ENCODE assay signal across 12 cellular contexts in the genomic region with DNA sequence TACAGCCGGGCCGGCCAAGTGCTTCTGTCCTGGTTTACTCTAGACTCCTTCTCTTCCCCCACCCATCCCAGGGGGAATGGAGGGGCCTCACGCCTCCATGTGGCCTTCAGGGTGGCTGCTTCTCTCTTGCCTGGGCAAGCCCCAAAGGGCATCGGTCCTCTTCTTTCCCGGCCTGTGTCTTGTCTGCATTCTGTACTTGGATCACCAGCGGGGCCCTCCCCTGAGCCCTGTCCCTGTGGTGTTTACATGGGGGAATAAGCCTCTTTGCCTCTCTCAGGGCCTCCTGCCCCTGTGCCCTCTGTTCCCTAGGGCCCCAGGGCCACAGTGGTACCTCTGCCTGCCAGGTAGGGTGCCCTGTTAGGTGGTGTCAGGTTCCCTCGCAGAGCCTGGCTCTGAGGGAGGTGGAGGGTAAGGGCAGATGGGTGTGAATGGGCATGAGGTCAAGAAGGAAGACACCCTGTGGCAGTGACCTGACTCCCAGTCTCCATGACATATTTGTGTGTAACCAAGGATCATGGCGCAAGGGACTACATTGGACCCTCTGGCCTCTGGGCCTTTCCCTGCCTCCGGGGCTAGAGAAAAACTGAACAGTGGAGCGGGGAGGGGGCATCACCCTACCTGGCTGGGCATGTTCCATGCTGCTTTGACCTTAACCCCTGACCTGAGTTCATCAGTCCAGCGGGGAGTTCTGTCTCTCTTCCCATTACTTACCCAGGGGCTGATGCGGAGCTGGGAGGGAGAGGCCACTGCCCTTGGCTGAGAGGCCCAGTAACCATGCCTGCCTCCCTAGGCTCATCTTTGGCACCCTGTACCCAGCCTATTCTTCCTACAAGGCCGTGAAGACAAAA. TPM values are rescaled to one million over a fixed set of nuclear protein-coding genes. Genes with fewer than 3 reads are reported as not detected.
A peak's percentile ranks its signal among the peaks of the same experiment; 100 is the strongest.
DNase-seq lines count a peak whose midpoint lies in the region; ATAC-seq and TF ChIP-seq lines count a peak whose summit lies in the region.
"Had no signal": no experiment of that assay in that cellular context is flagged by ENCODE, and none has a peak within 500 bp of the region (broad histone marks: within the 10 kb centered on the region; RNA-seq: fewer than 3 reads in every experiment).

No MANE protein-coding gene starts in this region.

- DNase-seq in SK-N-SH = peak; percentile 56
- no peak for DNase-seq in HFFc6
- no peak for DNase-seq in effector memory CD8-positive, alpha-beta T cell
- no peak for DNase-seq in cerebellar cortex (ENCODE audit: low spot score)
- no peak for DNase-seq in amniotic stem cell (lab: John Stamatoyannopoulos, UW)
- no peak for DNase-seq in stimulated activated CD4-positive, alpha-beta T cell treated with anti-CD3 and anti-CD28 coated beads, Interleukin-15, amount 100 ng/mL, for 24 hours
- DNase-seq: 8988T; activated naive CD8-positive, alpha-beta T cell treated with anti-CD3 and anti-CD28 coated beads, Interleukin-2, amount 10 ng/mL, durations not matched to agents 7 days and 5 days; NCI-H2029 had no signal

- no peak for TF ChIP-seq EP300 in SK-N-SH (IDR thresholded peaks at IDR 0.05; ENCODE audit: borderline replicate concordance in 1 of 2, low read depth in 1 of 2, low read length in 1 of 2)

- TF ChIP-seq CTCF in SK-N-SH (IDR thresholded peaks at IDR 0.05) = no peak
- no peak for TF ChIP-seq CTCF in HFFc6 (IDR thresholded peaks at IDR 0.05)

- ATAC-seq in SK-N-SH treated with all-trans-retinoic acid at 6 μM for 48 hours = no peak
- ATAC-seq in effector memory CD8-positive, alpha-beta T cell (replicated peaks) = no peak

- H3K27me3 ChIP-seq in SK-N-SH (ENCODE audit: insufficient read depth) = no peaks in the 10 kb centered on the region
- no peaks in the 10 kb centered on the region for H3K27me3 ChIP-seq in neuron (ENCODE audit: insufficient read depth, low read length)
- H3K27me3 ChIP-seq: pancreas had no signal

- H3K79me2 ChIP-seq in SK-N-SH (ENCODE audit: insufficient read depth) = no peaks in the 10 kb centered on the region; the same call in 1 of the 2 replicates

- H2AFZ ChIP-seq in SK-N-SH (ENCODE audit: low read depth) (0 out of 2 replicates have a peak overlapping the region, but pooled peaks have one; percentile 91), neuron (ENCODE audit: low read depth, low read length) (peak overlapping the region; percentile 62)

- no peak for TF ChIP-seq RAD21 in SK-N-SH (IDR thresholded peaks at IDR 0.05; ENCODE audit: low read length)

- no peaks in the 10 kb centered on the region for H3K9me3 ChIP-seq in SK-N-SH
- H3K9me3 ChIP-seq in neuron (ENCODE audit: low read length) = no peaks in the 10 kb centered on the region
- H3K9me3 ChIP-seq: pancreas had no signal

- H3K27ac ChIP-seq in SK-N-SH (ENCODE audit: low read depth in 2 of 2, low read length in 1 of 2) = peak overlapping the region in 1 of 2 experiments; percentile 84; a peak in 1 of 4 replicates
- H3K27ac ChIP-seq: pancreas had no signal

- POLR2A ChIA-PET in SK-N-SH (lab: Yijun Ruan, JAX) = no interaction called here

- peak overlapping the region; percentile 90 for H3K4me3 Mint-ChIP-seq in HFFc6
- H3K4me3 Mint-ChIP-seq in effector memory CD8-positive, alpha-beta T cell = peak overlapping the region; percentile 79 to 80

- WGBS in SK-N-SH (ENCODE audit: low lambda C conversion rate) = 92% methylated on average over 13 of the region's 13 CpGs

- peak overlapping the region; percentile 98 for H3K4me2 ChIP-seq in SK-N-SH

- CTCF ChIA-PET in SK-N-SH (lab: Yijun Ruan, JAX) = interaction anchor here (1.8 to 4.4 kb wide), 5 partner anchors 9 to 107 kb away, joined by 5 to 36 read pairs (median 12); partner anchors contain the start of gene KDM3B

- H3K4me1 Mint-ChIP-seq in HFFc6 (ENCODE audit: low read depth) = peaks cover 20% of the 10 kb centered on the region
- peaks cover 12 to 15% of the 10 kb centered on the region in 2 donors for H3K4me1 Mint-ChIP-seq in effector memory CD8-positive, alpha-beta T cell (ENCODE audit: low read depth in 2 of 2)

- H3K36me3 ChIP-seq in SK-N-SH (replicated peaks in 1 of 2; ENCODE audit: control insufficient read depth in 1 of 2, insufficient read depth in 2 of 2, low read length in 1 of 2) (peaks cover 9 to 13% of the 10 kb centered on the region in 2 experiments), neuron (ENCODE audit: insufficient read depth, low read length) (peaks cover 22% of the 10 kb centered on the region)

- no peaks in the 10 kb centered on the region for H4K20me1 ChIP-seq in SK-N-SH (ENCODE audit: insufficient read depth)

- peak overlapping the region; percentile 77; the same call in 1 of the 2 replicates for H3K9ac ChIP-seq in SK-N-SH

- H3K4me1 ChIP-seq in SK-N-SH (ENCODE audit: control insufficient read depth in 1 of 2, insufficient read depth in 2 of 2, low read depth in 1 of 2, low read length in 1 of 2) (peaks cover 0 to 21% of the 10 kb centered on the region in 2 experiments; a peak in 1 of 4 replicates), neuron (ENCODE audit: insufficient read depth, low read length) (peaks cover 28% of the 10 kb centered on the region)
- H3K4me1 ChIP-seq: pancreas had no signal

- H3K36me3 Mint-ChIP-seq in HFFc6 (ENCODE audit: low read depth) = peaks cover 5% of the 10 kb centered on the region
- H3K36me3 Mint-ChIP-seq in effector memory CD8-positive, alpha-beta T cell (ENCODE audit: insufficient read depth) = peaks cover 26% of the 10 kb centered on the region

- peaks cover 4% of the 10 kb centered on the region for H3K27me3 Mint-ChIP-seq in HFFc6 (ENCODE audit: insufficient read depth)
- no peaks in the 10 kb centered on the region for H3K27me3 Mint-ChIP-seq in effector memory CD8-positive, alpha-beta T cell

- H3K4me3 ChIP-seq in SK-N-SH (ENCODE audit: low read depth in 2 of 2, low read length in 1 of 2) (peak overlapping the region; percentile 65 to 84; a peak in 3 of 4 replicates), neuron (ENCODE audit: low read length) (peak overlapping the region; percentile 55)

- H3K27ac Mint-ChIP-seq in HFFc6 = peak overlapping the region; percentile 3; the same call in 1 of the 2 replicates
- peak overlapping the region; percentile 18 to 63 for H3K27ac Mint-ChIP-seq in effector memory CD8-positive, alpha-beta T cell
- H3K27ac Mint-ChIP-seq: activated naive CD8-positive, alpha-beta T cell treated with anti-CD3 and anti-CD28 coated beads, Interleukin-2, amount 10 ng/mL, durations not matched to agents 7 days and 5 days had no signal

- H3K9me2 ChIP-seq in SK-N-SH = no peaks in the 10 kb centered on the region

- H3F3A ChIP-seq in SK-N-SH (replicated peaks; ENCODE audit: insufficient read depth) = peaks cover 22% of the 10 kb centered on the region

- H3K9me3 Mint-ChIP-seq in HFFc6 = no peaks in the 10 kb centered on the region
- no peaks in the 10 kb centered on the region for H3K9me3 Mint-ChIP-seq in effector memory CD8-positive, alpha-beta T cell
- H3K9me3 Mint-ChIP-seq: activated naive CD8-positive, alpha-beta T cell treated with anti-CD3 and anti-CD28 coated beads, Interleukin-2, amount 10 ng/mL, durations not matched to agents 7 days and 5 days had no signal

TF ChIP-seq in SK-N-SH, 30 proteins besides CTCF, POLR2A, EP300 and RAD21:
- TF ChIP-seq EZH2phosphoT487 (IDR thresholded peaks at IDR 0.05; ENCODE audit: borderline replicate concordance, low read depth) = no peak

TF ChIP-seq in SK-N-SH treated with all-trans-retinoic acid at 6 μM for 48 hours, 23 proteins besides CTCF, POLR2A, EP300 and RAD21:
- TF ChIP-seq SNAI2 (CRISPR knock-in tag; IDR thresholded peaks at IDR 0.05) = no peak
- TF ChIP-seq ARNTL (CRISPR knock-in tag; IDR thresholded peaks at IDR 0.05; ENCODE audit: borderline replicate concordance, low read depth) = no peak

RNA-seq across cellular contexts. Expression of gene REEP2, which starts 1.6 kb away (rescaled TPM):
- 25.4 and 31.2 TPM in 2 replicates for polyA plus RNA-seq in SK-N-SH (2012; rRNA removed)
- polyA plus RNA-seq in SK-N-SH (2012; cell fraction: cytosol; rRNA removed) = 22.8 and 24.0 TPM in 2 replicates
- polyA plus RNA-seq in SK-N-SH (2012; cell fraction: nucleus; rRNA removed) = 63.3 and 71.6 TPM in 2 replicates
- 10 to 100 TPM; 27.8 to 36.6 (median 33.2) TPM for total RNA-seq in HFFc6 (2021; fragmentation: NEBNext Ultra II Directional; extraction: Animal tissue kit (Norgen Biotek cat#: 25700))

RNA-seq across cellular contexts. Expression of gene EGR1, which starts 24.8 kb away (rescaled TPM):
- polyA plus RNA-seq in SK-N-SH (2012; rRNA removed) = 28.4 and 48.0 TPM in 2 replicates
- polyA plus RNA-seq in SK-N-SH (2012; cell fraction: cytosol; rRNA removed) = 28.1 and 41.7 TPM in 2 replicates
- polyA plus RNA-seq in SK-N-SH (2012; cell fraction: nucleus; rRNA removed) = 81.7 and 86.6 TPM in 2 replicates
- 100 to 1,000 TPM in 5 of 6 experiments, 10 to 100 TPM in 1; 58.3 to 156 (median 135) TPM for total RNA-seq in HFFc6 (2021; fragmentation: NEBNext Ultra II Directional; extraction: Animal tissue kit (Norgen Biotek cat#: 25700))
